Comparison of ENCODE assay signal across 1 cellular context in the genomic region with DNA sequence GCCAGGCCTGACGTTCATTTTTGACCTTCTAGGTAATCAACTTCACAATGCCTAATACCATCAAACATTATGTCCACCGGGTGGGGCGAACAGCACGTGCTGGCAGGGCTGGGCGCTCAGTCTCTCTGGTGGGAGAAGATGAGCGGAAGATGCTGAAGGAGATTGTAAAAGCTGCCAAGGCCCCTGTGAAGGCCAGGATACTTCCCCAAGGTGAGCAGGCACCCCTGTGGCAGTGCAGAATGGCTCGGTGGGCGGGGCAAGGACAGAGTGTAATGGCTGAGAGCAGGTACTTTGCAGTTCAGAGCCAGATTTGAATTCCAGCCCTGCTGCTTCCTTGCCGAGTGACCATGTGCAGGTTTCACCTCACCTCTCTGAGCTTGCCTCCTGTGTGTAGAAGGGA.
TF ChIP-seq lines count a peak whose summit lies in the region.

No MANE protein-coding gene starts in this region.

TF ChIP-seq in WTC11, 78 proteins besides CTCF, POLR2A, EP300 and RAD21:
- TF ChIP-seq KAT7 (CRISPR knock-in tag; IDR thresholded peaks at IDR 0.05; ENCODE audit: borderline replicate concordance) (no peak), SOX15 (CRISPR knock-in tag; IDR thresholded peaks at IDR 0.05) (no peak), PRDM15 (CRISPR knock-in tag; IDR thresholded peaks at IDR 0.05) (no peak), HMGXB4 (CRISPR knock-in tag; IDR thresholded peaks at IDR 0.05) (no peak), ZNF232 (CRISPR knock-in tag; IDR thresholded peaks at IDR 0.05) (no peak), MAX (CRISPR knock-in tag; IDR thresholded peaks at IDR 0.05) (no peak), NFE2L1 (CRISPR knock-in tag; IDR thresholded peaks at IDR 0.05) (no peak), SMAD3 (CRISPR knock-in tag; IDR thresholded peaks at IDR 0.05; ENCODE audit: borderline replicate concordance) (no peak), MYBL2 (CRISPR knock-in tag; IDR thresholded peaks at IDR 0.05) (no peak), ZNF263 (CRISPR knock-in tag; IDR thresholded peaks at IDR 0.05; ENCODE audit: low read depth) (no peak), ZNF121 (CRISPR knock-in tag; IDR thresholded peaks at IDR 0.05) (no peak), SMAD4 (CRISPR knock-in tag; IDR thresholded peaks at IDR 0.05) (no peak)
- TF ChIP-seq, protein P1, sequence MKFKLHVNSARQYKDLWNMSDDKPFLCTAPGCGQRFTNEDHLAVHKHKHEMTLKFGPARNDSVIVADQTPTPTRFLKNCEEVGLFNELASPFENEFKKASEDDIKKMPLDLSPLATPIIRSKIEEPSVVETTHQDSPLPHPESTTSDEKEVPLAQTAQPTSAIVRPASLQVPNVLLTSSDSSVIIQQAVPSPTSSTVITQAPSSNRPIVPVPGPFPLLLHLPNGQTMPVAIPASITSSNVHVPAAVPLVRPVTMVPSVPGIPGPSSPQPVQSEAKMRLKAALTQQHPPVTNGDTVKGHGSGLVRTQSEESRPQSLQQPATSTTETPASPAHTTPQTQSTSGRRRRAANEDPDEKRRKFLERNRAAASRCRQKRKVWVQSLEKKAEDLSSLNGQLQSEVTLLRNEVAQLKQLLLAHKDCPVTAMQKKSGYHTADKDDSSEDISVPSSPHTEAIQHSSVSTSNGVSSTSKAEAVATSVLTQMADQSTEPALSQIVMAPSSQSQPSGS (CRISPR knock-in tag; IDR thresholded peaks at IDR 0.05; ENCODE audit: borderline replicate concordance, low read depth) = no peak
